Comparison of ENCODE assay signal across 24 cellular contexts in genomic region chr18:48459471-48459870, GRCh38. TPM values are rescaled to one million over a fixed set of nuclear protein-coding genes. Genes with fewer than 3 reads are reported as not detected.
DNase-seq lines count a peak whose midpoint lies in the region; ATAC-seq and TF ChIP-seq lines count a peak whose summit lies in the region.
"Had no signal": no experiment of that assay in that cellular context is flagged by ENCODE, and none has a peak within 500 bp of the region (broad histone marks: within the 10 kb centered on the region; RNA-seq: fewer than 3 reads in every experiment).

No MANE protein-coding gene starts in this region.

- no peaks in the 10 kb centered on the region for H3K79me2 ChIP-seq in Karpas-422 (ENCODE audit: low read length)
- H3K79me2 ChIP-seq: parathyroid adenoma had no signal

- H2AFZ ChIP-seq in Karpas-422 (ENCODE audit: low read length) = no peak overlapping the region
- H2AFZ ChIP-seq: parathyroid adenoma had no signal

- H3K4me2 ChIP-seq in Karpas-422 (ENCODE audit: low read depth, low read length, poor library complexity, severe bottlenecking) = peak overlapping the region; percentile 3

- H3K27ac ChIP-seq in Karpas-422 (ENCODE audit: low read length) (no peak overlapping the region), esophagus muscularis mucosa (replicated peaks in 1 of 4) (no peak overlapping the region)
- H3K27ac ChIP-seq: breast epithelium, C4-2B, colonic mucosa, parathyroid adenoma, sigmoid colon, thoracic aorta had no signal

- H3K9me2 ChIP-seq in Karpas-422 (replicated peaks; ENCODE audit: insufficient read depth, low read length) = no peaks in the 10 kb centered on the region

- H3K9ac ChIP-seq in Karpas-422 (ENCODE audit: low read length) = no peak overlapping the region
- H3K9ac ChIP-seq: parathyroid adenoma had no signal

- no peaks in the 10 kb centered on the region for H3K36me3 ChIP-seq in Karpas-422 (ENCODE audit: insufficient read depth, low read length)
- no peaks in the 10 kb centered on the region for H3K36me3 ChIP-seq in esophagus muscularis mucosa
- H3K36me3 ChIP-seq: breast epithelium, colonic mucosa, sigmoid colon, thoracic aorta had no signal

- H3K4me1 ChIP-seq in Karpas-422 (ENCODE audit: low read length) = peaks cover 10% of the 10 kb centered on the region
- no peaks in the 10 kb centered on the region for H3K4me1 ChIP-seq in esophagus muscularis mucosa
- H3K4me1 ChIP-seq: colonic mucosa, sigmoid colon had no signal

- intact Hi-C loops in esophagus muscularis mucosa (cut with DNase I) = no loop called here

- TF ChIP-seq CTCF in esophagus muscularis mucosa (IDR thresholded peaks at IDR 0.05) = no peak

- no peak for ATAC-seq in HG02798 (IDR thresholded peaks at IDR 0.05; ENCODE audit: poor library complexity, unreplicated experiment)
- ATAC-seq: activated T-cell treated with anti-CD3 and anti-CD28 coated beads, Interleukin-2, amount 50 U/mL, for 4 hours; stimulated activated naive CD8-positive, alpha-beta T cell treated with anti-CD3 and anti-CD28 coated beads, Interleukin-15, Interleukin-2, amounts not matched to agents 100 U/mL and 50 U/mL, for 24 hours had no signal

- TF ChIP-seq POLR2A in esophagus muscularis mucosa (IDR thresholded peaks at IDR 0.05; ENCODE audit: low read depth) = no peak

- H3K9me3 ChIP-seq in Karpas-422 (ENCODE audit: low read length) (no peaks in the 10 kb centered on the region), esophagus muscularis mucosa (no peaks in the 10 kb centered on the region)
- H3K9me3 ChIP-seq: breast epithelium, colonic mucosa, sigmoid colon, thoracic aorta had no signal

- H3K4me3 ChIP-seq in Karpas-422 (ENCODE audit: low read length) = no peak overlapping the region
- H3K4me3 ChIP-seq in esophagus muscularis mucosa = no peak overlapping the region
- H3K4me3 ChIP-seq: breast epithelium, colonic mucosa, sigmoid colon, thoracic aorta had no signal

- TF ChIP-seq EP300 in esophagus muscularis mucosa (IDR thresholded peaks at IDR 0.05) = no peak

- H4K20me1 ChIP-seq in Karpas-422 (ENCODE audit: insufficient read depth, low read depth, low read length) = no peaks in the 10 kb centered on the region

- WGBS in esophagus muscularis mucosa = 70% methylated on average over 1 of the region's 1 CpG

- H3K27me3 ChIP-seq in Karpas-422 (ENCODE audit: low read length) = no peaks in the 10 kb centered on the region
- H3K27me3 ChIP-seq in esophagus muscularis mucosa = no peaks in the 10 kb centered on the region
- H3K27me3 ChIP-seq: breast epithelium, colonic mucosa, sigmoid colon had no signal

- DNase-seq in Ammon's horn (ENCODE audit: low spot score) (peak; percentile 32), Karpas-422 (peak; percentile 53), SKM-1 (lab: John Stamatoyannopoulos, UW; ENCODE audit: unreplicated experiment) (peak; percentile 6), foreskin melanocyte (peak; percentile 39), HCEC 1CT (no peak), esophagus muscularis mucosa (ENCODE audit: extremely low spot score) (no peak), SHP77 treated with DMSO at 0.1 percent for 48 hours (lab: John Stamatoyannopoulos, UW) (no peak)
- DNase-seq: activated CD4-positive, alpha-beta T cell treated with anti-CD3 and anti-CD28 coated beads, Interleukin-2, amount 10 ng/mL, durations not matched to agents 24 days and 14 days; activated naive CD4-positive, alpha-beta T cell; activated T-cell treated with anti-CD3 and anti-CD28 coated beads, Interleukin-2, amount 50 U/mL, for 4 hours; colonic mucosa; HFFc6; NCI-H1092 treated with DMSO at 0.1 percent for 48 hours; NCI-H2227 treated with DMSO at 0.1 percent for 48 hours; nephron progenitor cell; sigmoid colon; stimulated activated naive CD8-positive, alpha-beta T cell treated with anti-CD3 and anti-CD28 coated beads, Interleukin-15, Interleukin-2, amounts not matched to agents 100 U/mL and 50 U/mL, for 24 hours; T-helper 1 cell had no signal

RNA-seq across cellular contexts. Expression of gene ZBTB7C, which starts 50.3 kb away (rescaled TPM):
- not detected in 2 replicates for total RNA-seq in Karpas-422 (2014; rRNA removed; shearing (Covaris generic); ENCODE audit: low replicate concordance)
- 10 to 100 TPM in 2 of 4 donors, 1 to 10 TPM in 2; 6.3 to 13.2 (median 9.1) TPM for total RNA-seq in esophagus muscularis mucosa
- total RNA-seq: HFFc6, mononuclear cell had no signal

Comparison
In these comparisons a context has a peak if more than half of its experiments do, and no peak if none do; other contexts are left out.
1. DNase-seq: peak in Ammon's horn (single experiment), Karpas-422 (single experiment), SKM-1 (single experiment) and foreskin melanocyte (single experiment); none in HCEC 1CT (single experiment), esophagus muscularis mucosa (single experiment) and SHP77 treated with DMSO at 0.1 percent for 48 hours (single experiment).